1 cellular context compared by ENCODE assay signal in the genomic region with DNA sequence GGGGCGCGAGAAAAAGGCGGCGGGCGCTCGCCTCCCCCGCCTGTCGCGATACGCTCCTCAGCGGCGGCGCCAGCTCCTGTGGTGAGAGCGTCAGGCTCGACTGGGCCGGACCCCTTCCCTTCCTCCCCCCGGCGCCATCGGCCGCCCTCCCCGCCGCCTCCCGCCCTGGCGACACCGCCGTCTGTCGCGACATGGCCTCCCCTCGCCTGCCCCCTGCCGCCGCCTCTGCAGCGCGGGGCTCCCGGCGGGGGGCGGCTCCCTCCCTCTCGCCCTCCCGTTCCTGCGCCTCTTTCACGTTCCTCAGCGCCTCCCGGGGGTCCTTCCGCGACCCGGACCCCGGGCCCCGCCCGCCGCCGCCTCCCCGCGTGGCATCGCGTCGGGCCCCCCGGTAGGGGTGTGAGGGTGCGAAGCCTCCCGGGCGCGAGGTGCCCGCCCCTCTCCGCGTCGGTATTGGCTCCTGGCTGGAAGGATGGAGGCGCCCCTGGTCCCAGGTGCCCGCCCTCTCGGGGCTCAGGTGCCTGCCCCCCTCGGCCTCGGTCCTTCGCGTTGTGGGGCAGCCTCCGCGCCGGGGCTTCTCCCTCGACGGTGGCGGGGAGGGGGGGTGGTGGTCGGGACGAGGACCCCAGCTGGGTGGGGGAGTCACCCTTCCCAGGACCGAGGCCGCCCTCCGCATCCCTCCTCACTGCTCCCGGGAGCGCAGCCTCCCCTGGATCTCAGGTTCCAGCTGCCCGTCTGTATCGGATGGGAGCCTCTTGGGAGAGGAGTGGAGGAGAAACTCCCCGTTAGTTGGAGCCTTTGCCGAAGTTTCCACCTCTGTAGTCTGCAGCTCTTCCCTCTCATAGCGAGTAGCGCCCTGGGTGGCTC.
TF ChIP-seq lines count a peak whose summit lies in the region.

No MANE protein-coding gene starts in this region.

TF ChIP-seq in IMR-90, 13 proteins besides CTCF, POLR2A, EP300 and RAD21:
- TF ChIP-seq MXI1 (IDR thresholded peaks at IDR 0.05; ENCODE audit: borderline replicate concordance, low read depth, low read length) (no peak), MAFK (IDR thresholded peaks at IDR 0.05; ENCODE audit: low read depth, low read length) (no peak), MAZ (IDR thresholded peaks at IDR 0.05; ENCODE audit: borderline replicate concordance, low read depth, low read length) (peak; percentile 43; the same call in 1 of the 2 replicates)
- TF ChIP-seq, protein P1, sequence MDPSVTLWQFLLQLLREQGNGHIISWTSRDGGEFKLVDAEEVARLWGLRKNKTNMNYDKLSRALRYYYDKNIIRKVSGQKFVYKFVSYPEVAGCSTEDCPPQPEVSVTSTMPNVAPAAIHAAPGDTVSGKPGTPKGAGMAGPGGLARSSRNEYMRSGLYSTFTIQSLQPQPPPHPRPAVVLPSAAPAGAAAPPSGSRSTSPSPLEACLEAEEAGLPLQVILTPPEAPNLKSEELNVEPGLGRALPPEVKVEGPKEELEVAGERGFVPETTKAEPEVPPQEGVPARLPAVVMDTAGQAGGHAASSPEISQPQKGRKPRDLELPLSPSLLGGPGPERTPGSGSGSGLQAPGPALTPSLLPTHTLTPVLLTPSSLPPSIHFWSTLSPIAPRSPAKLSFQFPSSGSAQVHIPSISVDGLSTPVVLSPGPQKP (IDR thresholded peaks at IDR 0.05; ENCODE audit: borderline replicate concordance, low read depth, low read length), result no peak
